Comparison of ENCODE assay signal across 7 cellular contexts in the genomic region with DNA sequence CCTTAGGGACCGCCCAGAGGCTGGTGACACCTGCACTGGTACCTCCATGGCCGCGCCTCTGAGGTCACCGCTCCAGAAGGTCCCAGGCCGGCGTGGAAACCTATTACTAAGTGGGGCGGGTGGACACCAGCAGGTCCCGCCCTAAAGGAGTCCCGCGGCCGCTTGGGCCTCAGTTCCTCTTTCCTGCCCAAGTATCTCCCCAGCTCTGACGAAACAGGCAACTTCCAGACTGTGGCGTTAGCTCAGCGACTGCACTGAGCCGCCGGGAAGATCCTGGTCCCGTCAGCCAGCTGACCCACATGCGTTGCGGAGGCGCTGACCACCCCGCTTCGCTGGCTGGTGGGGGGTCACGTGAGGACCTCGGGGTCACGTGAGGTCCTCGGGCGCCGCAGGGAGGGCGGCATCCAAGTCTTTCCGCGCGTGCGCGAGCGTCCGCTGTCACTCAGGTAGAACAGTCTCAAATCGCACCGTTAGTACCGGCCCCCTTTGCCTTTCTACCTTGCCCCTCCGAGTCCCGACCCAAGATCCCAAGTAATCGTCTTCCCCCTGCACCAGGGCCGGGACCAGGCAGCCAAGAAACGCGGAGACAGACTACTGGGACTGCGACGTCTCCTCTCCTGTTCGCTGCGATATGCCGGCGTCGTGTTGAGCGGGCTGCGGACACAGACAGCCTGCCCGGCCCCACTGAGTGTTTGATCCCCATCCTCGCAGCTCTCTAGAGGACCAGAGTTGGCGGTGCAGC. TPM values are rescaled to one million over a fixed set of nuclear protein-coding genes. Genes with fewer than 3 reads are reported as not detected.
DNase-seq lines count a peak whose midpoint lies in the region; ATAC-seq and TF ChIP-seq lines count a peak whose summit lies in the region.

No MANE protein-coding gene starts in this region.

- DNase-seq in NCI-H446 (lab: John Stamatoyannopoulos, UW) = peak; percentile 85 to 96
- peak; percentile 83 for DNase-seq in activated CD4-positive, alpha-beta T cell treated with anti-CD3 and anti-CD28 coated beads, Interleukin-2, amount 50 U/mL, for 1 hour
- DNase-seq in dorsolateral prefrontal cortex = peak in 9 of 10 donors; percentile 71 to 92 (median 89)
- peak; percentile 95 for DNase-seq in lower lobe of right lung
- DNase-seq in stimulated activated CD8-positive, alpha-beta memory T cell treated with anti-CD3 and anti-CD28 coated beads, Interleukin-12 subunit alpha, Interleukin-12 subunit beta, amount 100 ng/mL, for 24 hours (ENCODE audit: extremely low read depth) = peak; percentile 42

- H3K36me3 ChIP-seq in lower lobe of right lung = no peaks in the 10 kb centered on the region

- ATAC-seq in GM18873 (IDR thresholded peaks at IDR 0.05; ENCODE audit: low FRiP score, unreplicated experiment) (peak; percentile 81), HG03135 (IDR thresholded peaks at IDR 0.05; ENCODE audit: unreplicated experiment) (peak; percentile 89), lower lobe of right lung (peak; percentile 95 to 98)

- intact Hi-C loops in dorsolateral prefrontal cortex (cut with DNase I) (loop anchor here in 1 of 2 donors (1.0 to 2.0 kb wide), 2 partner anchors 23 to 53 kb away; a partner anchor contains a TSS), lower lobe of right lung (cut with DNase I) (no loop called here)

- H3K27me3 ChIP-seq in dorsolateral prefrontal cortex (no peaks in the 10 kb centered on the region), lower lobe of right lung (ENCODE audit: low read depth) (no peaks in the 10 kb centered on the region)

- peak overlapping the region in 57 of 59 donors; percentile 44 to 95 (median 77) for H3K4me3 ChIP-seq in dorsolateral prefrontal cortex
- peak overlapping the region; percentile 68 for H3K4me3 ChIP-seq in lower lobe of right lung

- peak in 15 of 56 donors; percentile 12 to 49 (median 26) for TF ChIP-seq CTCF in dorsolateral prefrontal cortex (IDR thresholded peaks at IDR 0.05 in 54 of 56, conservative IDR thresholded peaks at IDR 0.05 in 2 of 56; ENCODE audit: low read depth in 1 of 56, partially characterized antibody in 56 of 56)
- no peak for TF ChIP-seq CTCF in lower lobe of right lung (IDR thresholded peaks at IDR 0.05)

- H3K4me1 ChIP-seq in lower lobe of right lung = peaks cover 6% of the 10 kb centered on the region

- H3K27ac ChIP-seq in dorsolateral prefrontal cortex = peak overlapping the region in 57 of 59 donors; percentile 42 to 95 (median 86)
- H3K27ac ChIP-seq in lower lobe of right lung = peak overlapping the region; percentile 87

- H3K9me3 ChIP-seq in lower lobe of right lung = no peaks in the 10 kb centered on the region

RNA-seq across cellular contexts. Expression of a gene that starts 53.7 kb away (rescaled TPM):
- 10 to 100 TPM; 44.2 to 96.0 (median 66.5) TPM for total RNA-seq in dorsolateral prefrontal cortex
- 39.8 TPM for total RNA-seq in lower lobe of right lung

RNA-seq across cellular contexts. Expression of a gene that starts 58.5 kb away (rescaled TPM):
- total RNA-seq in dorsolateral prefrontal cortex (10 to 100 TPM in 119 of 120 experiments, 1 to 10 TPM in 1; 9.4 to 32.8 (median 20.0) TPM), lower lobe of right lung (0.77 TPM)

Comparison
In these comparisons a context has a peak if more than half of its experiments do, and no peak if none do; other contexts are left out.
1. Peak in every context shown above with its lines: DNase-seq, ATAC-seq, H3K4me3 ChIP-seq and H3K27ac ChIP-seq.
2. DNase-seq: peak in every context shown above with its lines; median percentile 95 in lower lobe of right lung; 90 in NCI-H446; 89 in dorsolateral prefrontal cortex; 83 in activated CD4-positive, alpha-beta T cell treated with anti-CD3 and anti-CD28 coated beads, Interleukin-2, amount 50 U/mL, for 1 hour; 42 in stimulated activated CD8-positive, alpha-beta memory T cell treated with anti-CD3 and anti-CD28 coated beads, Interleukin-12 subunit alpha, Interleukin-12 subunit beta, amount 100 ng/mL, for 24 hours.